Comparison of ENCODE assay signal across 2 cellular contexts in the genomic region with DNA sequence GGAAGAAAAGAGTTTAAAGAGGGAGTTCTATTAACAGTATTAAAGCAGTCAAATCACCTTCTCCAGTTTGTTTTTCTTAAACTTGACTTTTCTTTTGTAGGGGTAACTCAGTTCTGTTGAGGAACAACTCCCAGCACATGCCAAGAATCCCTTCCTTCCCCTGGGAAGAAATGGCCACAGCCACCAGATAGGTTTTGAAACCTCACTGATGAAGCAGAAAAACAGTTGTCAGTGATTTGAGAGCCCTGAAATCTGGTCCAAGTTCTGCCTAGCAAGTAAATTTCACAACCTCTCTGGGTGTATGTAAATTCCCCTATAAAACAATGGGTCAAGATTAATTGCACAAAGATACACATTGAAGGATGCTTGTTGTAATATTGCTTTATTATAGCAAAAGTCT.
TF ChIP-seq lines count a peak whose summit lies in the region.

No MANE protein-coding gene starts in this region.

TF ChIP-seq in IMR-90, 13 proteins besides CTCF, POLR2A, EP300 and RAD21 (continued from another document):
- TF ChIP-seq, protein P1, sequence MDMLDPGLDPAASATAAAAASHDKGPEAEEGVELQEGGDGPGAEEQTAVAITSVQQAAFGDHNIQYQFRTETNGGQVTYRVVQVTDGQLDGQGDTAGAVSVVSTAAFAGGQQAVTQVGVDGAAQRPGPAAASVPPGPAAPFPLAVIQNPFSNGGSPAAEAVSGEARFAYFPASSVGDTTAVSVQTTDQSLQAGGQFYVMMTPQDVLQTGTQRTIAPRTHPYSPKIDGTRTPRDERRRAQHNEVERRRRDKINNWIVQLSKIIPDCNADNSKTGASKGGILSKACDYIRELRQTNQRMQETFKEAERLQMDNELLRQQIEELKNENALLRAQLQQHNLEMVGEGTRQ (IDR thresholded peaks at IDR 0.05; ENCODE audit: low read depth, low read length): no peak

TF ChIP-seq in WTC11, 78 proteins besides CTCF, POLR2A, EP300 and RAD21 (continued from another document):
- no peak for TF ChIP-seq TEAD1 (CRISPR knock-in tag; IDR thresholded peaks at IDR 0.05)
- TF ChIP-seq TEAD4 (CRISPR knock-in tag; IDR thresholded peaks at IDR 0.05): no peak
- no peak for TF ChIP-seq RORB (CRISPR knock-in tag; IDR thresholded peaks at IDR 0.05)
- TF ChIP-seq, protein P2, sequence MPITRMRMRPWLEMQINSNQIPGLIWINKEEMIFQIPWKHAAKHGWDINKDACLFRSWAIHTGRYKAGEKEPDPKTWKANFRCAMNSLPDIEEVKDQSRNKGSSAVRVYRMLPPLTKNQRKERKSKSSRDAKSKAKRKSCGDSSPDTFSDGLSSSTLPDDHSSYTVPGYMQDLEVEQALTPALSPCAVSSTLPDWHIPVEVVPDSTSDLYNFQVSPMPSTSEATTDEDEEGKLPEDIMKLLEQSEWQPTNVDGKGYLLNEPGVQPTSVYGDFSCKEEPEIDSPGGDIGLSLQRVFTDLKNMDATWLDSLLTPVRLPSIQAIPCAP (CRISPR knock-in tag; IDR thresholded peaks at IDR 0.05): no peak
